In genomic region chr18:69916412-69916811, GRCh38 we compare ENCODE assay signal across 22 cellular contexts. TPM values are rescaled to one million over a fixed set of nuclear protein-coding genes. Genes with fewer than 3 reads are reported as not detected.
DNase-seq lines count a peak whose midpoint lies in the region; ATAC-seq and TF ChIP-seq lines count a peak whose summit lies in the region.
"Had no signal": no experiment of that assay in that cellular context is flagged by ENCODE, and none has a peak within 500 bp of the region (broad histone marks: within the 10 kb centered on the region; RNA-seq: fewer than 3 reads in every experiment).

No MANE protein-coding gene starts in this region.

- H3K4me1 Mint-ChIP-seq in activated T-cell treated with anti-CD3 and anti-CD28 coated beads, Interleukin-2, amount 50 U/mL, for 72 hours (ENCODE audit: low read depth), result peaks cover 69% of the 10 kb centered on the region
- H3K4me1 Mint-ChIP-seq in stimulated activated memory B cell treated with anti-CD40 and anti-IgM and Interleukin-4, amounts not matched to agents 10 μg/mL and 1 μg/mL and 100 μg/mL, for 72 hours, result no peaks in the 10 kb centered on the region
- H3K4me1 Mint-ChIP-seq: WTC11 had no signal

- no peak overlapping the region for H3K4me3 Mint-ChIP-seq in activated T-cell treated with anti-CD3 and anti-CD28 coated beads, Interleukin-2, amount 50 U/mL, for 72 hours
- H3K4me3 Mint-ChIP-seq in stimulated activated memory B cell treated with anti-CD40 and anti-IgM and Interleukin-4, amounts not matched to agents 10 μg/mL and 1 μg/mL and 100 μg/mL, for 72 hours, result no peak overlapping the region
- H3K4me3 Mint-ChIP-seq: activated naive CD8-positive, alpha-beta T cell treated with anti-CD3 and anti-CD28 coated beads, Interleukin-2, amount 50 U/mL, for 24 hours; WTC11 had no signal

- POLR2A ChIA-PET in RWPE1 (lab: Yijun Ruan, JAX; ENCODE audit: low non-redundant PET), result no interaction called here

- peaks cover 0 to 4% of the 10 kb centered on the region in 2 donors for H3K9me3 Mint-ChIP-seq in activated T-cell treated with anti-CD3 and anti-CD28 coated beads, Interleukin-2, amount 50 U/mL, for 72 hours
- H3K9me3 Mint-ChIP-seq in stimulated activated memory B cell treated with anti-CD40 and anti-IgM and Interleukin-4, amounts not matched to agents 10 μg/mL and 1 μg/mL and 100 μg/mL, for 72 hours, result no peaks in the 10 kb centered on the region
- H3K9me3 Mint-ChIP-seq: WTC11 had no signal

- H3K27ac ChIP-seq in RWPE1 (no peak overlapping the region), epithelial cell of prostate (no peak overlapping the region)
- H3K27ac ChIP-seq: C4-2B, left ventricle myocardium inferior, SJCRH30, vagina had no signal

- in situ Hi-C loops in KBM-7 (cut with MboI; ENCODE audit: low pct_unique_long_range_greater_than_20kb, low sequenced_read_pairs), result no loop called here

- CTCF ChIA-PET in RWPE1 (lab: Yijun Ruan, JAX), result no interaction called here

- no peaks in the 10 kb centered on the region for H3K27me3 Mint-ChIP-seq in activated T-cell treated with anti-CD3 and anti-CD28 coated beads, Interleukin-2, amount 50 U/mL, for 72 hours (ENCODE audit: low read depth)
- no peaks in the 10 kb centered on the region for H3K27me3 Mint-ChIP-seq in stimulated activated memory B cell treated with anti-CD40 and anti-IgM and Interleukin-4, amounts not matched to agents 10 μg/mL and 1 μg/mL and 100 μg/mL, for 72 hours
- H3K27me3 Mint-ChIP-seq: activated naive CD8-positive, alpha-beta T cell treated with anti-CD3 and anti-CD28 coated beads, Interleukin-2, amount 50 U/mL, for 24 hours had no signal

- H3K36me3 Mint-ChIP-seq in activated T-cell treated with anti-CD3 and anti-CD28 coated beads, Interleukin-2, amount 50 U/mL, for 72 hours (ENCODE audit: insufficient read depth in 2 of 2), result peaks cover 9 to 45% of the 10 kb centered on the region in 2 donors
- peaks cover 4% of the 10 kb centered on the region for H3K36me3 Mint-ChIP-seq in stimulated activated memory B cell treated with anti-CD40 and anti-IgM and Interleukin-4, amounts not matched to agents 10 μg/mL and 1 μg/mL and 100 μg/mL, for 72 hours
- H3K36me3 Mint-ChIP-seq: WTC11 had no signal

- intact Hi-C loops in left cardiac atrium (cut with DNase I), result no loop called here

- TF ChIP-seq CTCF in RWPE1 (conservative IDR thresholded peaks at IDR 0.05; ENCODE audit: low read depth), result no peak

- DNase-seq in activated T-cell treated with anti-CD3 and anti-CD28 coated beads, Interleukin-2, amount 50 U/mL, for 72 hours, result no peak
- DNase-seq in activated T-cell treated with anti-CD3 and anti-CD28 coated beads, Interleukin-2, amount 50 U/mL, for 1 hour, result no peak
- DNase-seq in RWPE1 (ENCODE audit: low spot score), result peak; percentile 8
- peak; percentile 12 for DNase-seq in epithelial cell of prostate (ENCODE audit: low read depth, low spot score)
- DNase-seq in KBM-7, result no peak
- no peak for DNase-seq in DMS 273 (lab: John Stamatoyannopoulos, UW; ENCODE audit: unreplicated experiment)
- DNase-seq in left cardiac atrium, result no peak
- DNase-seq: activated naive CD8-positive, alpha-beta T cell treated with anti-CD3 and anti-CD28 coated beads, Interleukin-2, amount 50 U/mL, for 24 hours; dermis blood vessel endothelial cell; DMS153; KG1; left ventricle myocardium inferior; mucosa of descending colon; NCI-H1092; NCI-H2081; SJCRH30; stimulated activated CD4-positive, alpha-beta T cell treated with anti-CD3 and anti-CD28 coated beads, Interleukin-12 subunit alpha, Interleukin-12 subunit beta, amount 100 ng/mL, for 4 hours had no signal

- peak in 1 of 2 donors; percentile 56 for ATAC-seq in activated T-cell treated with anti-CD3 and anti-CD28 coated beads, Interleukin-2, amount 50 U/mL, for 72 hours (replicated peaks in 1 of 2)
- ATAC-seq in stimulated activated memory B cell treated with anti-CD40 and anti-IgM and Interleukin-4, amounts not matched to agents 10 μg/mL and 1 μg/mL and 100 μg/mL, for 72 hours, result peak; percentile 31
- ATAC-seq in left cardiac atrium, result no peak
- ATAC-seq: activated naive CD8-positive, alpha-beta T cell treated with anti-CD3 and anti-CD28 coated beads, Interleukin-2, amount 50 U/mL, for 24 hours; mucosa of descending colon; WTC11 had no signal

- H3K27ac Mint-ChIP-seq in activated T-cell treated with anti-CD3 and anti-CD28 coated beads, Interleukin-2, amount 50 U/mL, for 72 hours, result peak overlapping the region; percentile 1
- no peak overlapping the region for H3K27ac Mint-ChIP-seq in stimulated activated memory B cell treated with anti-CD40 and anti-IgM and Interleukin-4, amounts not matched to agents 10 μg/mL and 1 μg/mL and 100 μg/mL, for 72 hours
- H3K27ac Mint-ChIP-seq: activated T-helper 2 cell treated with anti-CD3 and anti-CD28 coated beads, Interferon-gamma antibody, Interleukin-2, Interleukin-4, amounts not matched to agents 10 μg/mL and 5 μg/mL and 100 μg/mL, durations not matched to agents 14 hours and 24 hours and 36 hours; WTC11 had no signal

RNA-seq across cellular contexts. Expression of gene CD226, which starts 31.3 kb away (rescaled TPM):
- total RNA-seq in activated T-cell treated with anti-CD3 and anti-CD28 coated beads, Interleukin-2, amount 50 U/mL, for 72 hours, result 10 to 100 TPM; 73.7 to 81.8 TPM
- total RNA-seq in left cardiac atrium, result 1 to 10 TPM in 1 of 2 donors, under 1 TPM in 1; 0.97 to 1.3 TPM

Comparison
In these comparisons a context has a peak if more than half of its experiments do, and no peak if none do; other contexts are left out.
1. DNase-seq: peak in RWPE1 (single experiment) and epithelial cell of prostate (single experiment); none in activated T-cell treated with anti-CD3 and anti-CD28 coated beads, Interleukin-2, amount 50 U/mL, for 72 hours (0 of 2), activated T-cell treated with anti-CD3 and anti-CD28 coated beads, Interleukin-2, amount 50 U/mL, for 1 hour (single experiment), KBM-7 (single experiment), DMS 273 (single experiment) and left cardiac atrium (single experiment).
2. RNA of gene CD226, which starts 31.3 kb away (total RNA-seq): 73.7 to 81.8 TPM in activated T-cell treated with anti-CD3 and anti-CD28 coated beads, Interleukin-2, amount 50 U/mL, for 72 hours; 0.97 to 1.3 TPM in left cardiac atrium; every median in the first group is over 10 times any median in the second.